ENCODE assay signal across 19 cellular contexts in genomic region chr1:167776151-167776550, GRCh38. TPM values are rescaled to one million over a fixed set of nuclear protein-coding genes. Genes with fewer than 3 reads are reported as not detected.
DNase-seq lines count a peak whose midpoint lies in the region; FAIRE-seq and TF ChIP-seq lines count a peak whose summit lies in the region.
"Had no signal": no experiment of that assay in that cellular context is flagged by ENCODE, and none has a peak within 500 bp of the region (broad histone marks: within the 10 kb centered on the region; RNA-seq: fewer than 3 reads in every experiment).

No MANE protein-coding gene starts in this region.

- H2BK12ac ChIP-seq in trophoblast cell (ENCODE audit: low read length), result no peak overlapping the region

- peak overlapping the region; percentile 14 for H3K18ac ChIP-seq in trophoblast cell (ENCODE audit: low read length)

- no peak overlapping the region for H2AFZ ChIP-seq in endothelial cell of umbilical vein (ENCODE audit: low read depth, low read length)
- H2AFZ ChIP-seq in trophoblast cell (ENCODE audit: insufficient read depth, low read length, poor library complexity), result no peak overlapping the region

- BruUV-seq in endothelial cell of umbilical vein (replicated peaks; lab: Mats Ljungman, UMichigan), result no TSS peak

- no peak for TF ChIP-seq POLR2A in endothelial cell of umbilical vein (IDR thresholded peaks at IDR 0.05; ENCODE audit: low read depth, low read length)

- H2BK120ac ChIP-seq in trophoblast cell (ENCODE audit: insufficient read depth, low read length, poor library complexity), result no peak overlapping the region

- WGBS in trophoblast cell (ENCODE audit: extremely low coverage, insufficient coverage, insufficient read length), result no CpG with 5 or more reads among the region's 1 CpG

- H2AK5ac ChIP-seq in trophoblast cell (ENCODE audit: low read length), result no peak overlapping the region

- H3K4ac ChIP-seq in trophoblast cell (ENCODE audit: low read depth, low read length), result peak overlapping the region; percentile 14

- intact Hi-C loops in endothelial cell of umbilical vein (cut with micrococcal nuclease), result no loop called here

- H3K23ac ChIP-seq in trophoblast cell (ENCODE audit: low read length), result no peak overlapping the region

- H3K9me1 ChIP-seq in endothelial cell of umbilical vein (replicated peaks; ENCODE audit: control insufficient read depth, extremely low read depth, insufficient read depth, low read length), result no peaks in the 10 kb centered on the region

- no peak overlapping the region for H4K12ac ChIP-seq in trophoblast cell (ENCODE audit: low read depth, low read length)

- H3K27me3 ChIP-seq in endothelial cell of umbilical vein (ENCODE audit: control insufficient read depth in 2 of 2, insufficient read depth in 2 of 2, low read length in 2 of 2), result no peaks in the 10 kb centered on the region
- H3K27me3 ChIP-seq in trophoblast cell (ENCODE audit: insufficient read depth, low read length), result no peaks in the 10 kb centered on the region
- H3K27me3 ChIP-seq: heart left ventricle, pancreas had no signal

- H3K4me2 ChIP-seq in endothelial cell of umbilical vein (ENCODE audit: insufficient read depth, low read length) (no peak overlapping the region), trophoblast cell (ENCODE audit: low read length) (no peak overlapping the region)

- peaks cover 20% of the 10 kb centered on the region for H3K4me1 ChIP-seq in endothelial cell of umbilical vein (ENCODE audit: control insufficient read depth, extremely low read depth, insufficient read depth, low read length)
- H3K4me1 ChIP-seq in trophoblast cell (ENCODE audit: control insufficient read depth in 1 of 2, insufficient read depth in 2 of 2, low read length in 2 of 2), result peaks cover 8 to 9% of the 10 kb centered on the region in 2 experiments
- H3K4me1 ChIP-seq: HAP-1, lower lobe of right lung, pancreas had no signal

- H3K4me3 ChIP-seq in endothelial cell of umbilical vein (replicated peaks in 1 of 3; ENCODE audit: insufficient read depth in 1 of 3, low read depth in 1 of 3, low read length in 3 of 3) (no peak overlapping the region), trophoblast cell (ENCODE audit: low read depth, low read length) (no peak overlapping the region)
- H3K4me3 ChIP-seq: HAP-1, heart left ventricle, lower lobe of right lung, pancreas had no signal

- no peak overlapping the region for H4K91ac ChIP-seq in trophoblast cell (ENCODE audit: low read depth, low read length)

- H3K36me3 ChIP-seq in endothelial cell of umbilical vein (ENCODE audit: control insufficient read depth in 2 of 2, extremely low read depth in 1 of 2, insufficient read depth in 2 of 2, low read length in 2 of 2), result no peaks in the 10 kb centered on the region
- peaks cover 19 to 37% of the 10 kb centered on the region in 2 experiments for H3K36me3 ChIP-seq in trophoblast cell (ENCODE audit: control insufficient read depth in 1 of 2, insufficient read depth in 2 of 2, low read length in 2 of 2)

- H3K79me2 ChIP-seq in endothelial cell of umbilical vein (ENCODE audit: control insufficient read depth, insufficient read depth, low read length), result no peaks in the 10 kb centered on the region
- peaks cover 2% of the 10 kb centered on the region for H3K79me2 ChIP-seq in trophoblast cell (ENCODE audit: control insufficient read depth, insufficient read depth, low read length, poor library complexity)

- H4K8ac ChIP-seq in trophoblast cell (ENCODE audit: low read depth, low read length), result no peak overlapping the region

- DNase-seq in GM03348 (ENCODE audit: low spot score), result peak; percentile 62
- peak; percentile 79 for DNase-seq in amniotic epithelial cell (ENCODE audit: low read depth)
- no peak for DNase-seq in endothelial cell of umbilical vein (ENCODE audit: low read depth, low spot score)
- peak in 1 of 2 donors; percentile 18 for DNase-seq in trophoblast cell
- no peak for DNase-seq in SKM-1 treated with dmso at 0.1 percent for 144 hours (lab: John Stamatoyannopoulos, UW; ENCODE audit: unreplicated experiment)
- no peak for DNase-seq in stimulated activated CD4-positive, alpha-beta T cell treated with anti-CD3 and anti-CD28 coated beads, Interleukin-2, amount 100 ng/mL, for 24 hours
- DNase-seq in caudate nucleus (lab: John Stamatoyannopoulos, UW), result no peak
- DNase-seq: aorta; C1 segment of cervical spinal cord; dermis blood vessel endothelial cell; DMS153; heart left ventricle; lower lobe of right lung; pancreas; stimulated activated CD4-positive, alpha-beta T cell treated with anti-CD3 and anti-CD28 coated beads, Interleukin-4, amount 100 ng/mL, for 4 hours; substantia nigra; T1000 had no signal

- H3K9ac ChIP-seq in endothelial cell of umbilical vein (replicated peaks; ENCODE audit: extremely low read depth, insufficient read depth, low read length) (no peak overlapping the region), trophoblast cell (ENCODE audit: low read length) (no peak overlapping the region)

- POLR2A ChIA-PET in endothelial cell of umbilical vein (lab: Charles Lee), result interaction anchor here (0.6 kb wide), 1 partner anchor 21 kb away, joined by 6 read pairs; no protein-coding TSS in a partner anchor

- dilution Hi-C loops in endothelial cell of umbilical vein (cut with MboI; ENCODE audit: extremely low pct_ligation_motif_present, low sequenced_read_pairs), result no loop called here

- H3K27ac ChIP-seq in endothelial cell of umbilical vein (ENCODE audit: insufficient read depth, low read depth, low read length) (no peak overlapping the region), trophoblast cell (ENCODE audit: low read depth, low read length) (no peak overlapping the region), caudate nucleus (ENCODE audit: low read depth, low read length) (no peak overlapping the region)
- H3K27ac ChIP-seq: heart left ventricle, lower lobe of right lung, pancreas had no signal

- no peak overlapping the region for H2BK5ac ChIP-seq in trophoblast cell (ENCODE audit: low read depth, low read length, poor library complexity)

- H4K20me1 ChIP-seq in endothelial cell of umbilical vein (replicated peaks; ENCODE audit: control insufficient read depth, extremely low read depth, insufficient read depth, low read length), result no peaks in the 10 kb centered on the region

- peak; percentile 84 for FAIRE-seq in endothelial cell of umbilical vein (lab: Jason Lieb, UNC)
- FAIRE-seq: HepG2, pancreas had no signal

- no peaks in the 10 kb centered on the region for H3K79me1 ChIP-seq in trophoblast cell (ENCODE audit: low read length)

- CTCF ChIA-PET in endothelial cell of umbilical vein (lab: Charles Lee), result interaction anchor here (1.7 to 3.1 kb wide), 3 partner anchors 10 to 306 kb away, joined by 6 to 10 read pairs (median 8); no protein-coding TSS in a partner anchor

- H3K9me3 ChIP-seq in endothelial cell of umbilical vein (replicated peaks; ENCODE audit: control insufficient read depth, insufficient read depth, low read length) (no peaks in the 10 kb centered on the region), trophoblast cell (ENCODE audit: insufficient read depth, low read depth, low read length) (peaks cover 2% of the 10 kb centered on the region)
- H3K9me3 ChIP-seq: HAP-1, heart left ventricle, lower lobe of right lung, pancreas had no signal

- H3K14ac ChIP-seq in trophoblast cell (ENCODE audit: low read length), result no peak overlapping the region

- no peak for TF ChIP-seq CTCF in endothelial cell of umbilical vein (IDR thresholded peaks at IDR 0.05; ENCODE audit: extremely low read depth in 1 of 2, insufficient read depth in 1 of 2, low read depth in 1 of 2, low read length in 2 of 2)

TF ChIP-seq in endothelial cell of umbilical vein, 7 proteins besides CTCF, POLR2A, EP300 and RAD21:
- no peak for TF ChIP-seq MYC (IDR thresholded peaks at IDR 0.05; ENCODE audit: low read depth, low read length)
- no peak for TF ChIP-seq POLR2AphosphoS5 (IDR thresholded peaks at IDR 0.05; ENCODE audit: insufficient read depth, low read depth, low read length)
- TF ChIP-seq FOS (IDR thresholded peaks at IDR 0.05; ENCODE audit: borderline replicate concordance, insufficient read depth, low read length), result no peak
- no peak for TF ChIP-seq MAX (IDR thresholded peaks at IDR 0.05; ENCODE audit: insufficient read depth, insufficient read length)
- no peak for TF ChIP-seq JUN (IDR thresholded peaks at IDR 0.05; ENCODE audit: borderline replicate concordance, insufficient read depth, insufficient read length, low read depth)
- no peak for TF ChIP-seq GATA2 (IDR thresholded peaks at IDR 0.05; ENCODE audit: insufficient read depth, insufficient read length, low read depth, low read length)
- TF ChIP-seq EZH2 (IDR thresholded peaks at IDR 0.05; ENCODE audit: borderline replicate concordance, low read depth, low read length, severe bottlenecking), result no peak

RNA-seq across cellular contexts. Expression of gene MPZL1, which starts 54.4 kb away (rescaled TPM):
- total RNA-seq in endothelial cell of umbilical vein, result 99.1 and 99.4 TPM in 2 replicates
- 40.0 and 41.7 TPM in 2 replicates for polyA plus RNA-seq in endothelial cell of umbilical vein
- 47.4 and 49.5 TPM in 2 replicates for polyA plus RNA-seq in endothelial cell of umbilical vein (2011; cell fraction: cytosol; rRNA removed)
- polyA plus RNA-seq in endothelial cell of umbilical vein (2011; cell fraction: nucleus; rRNA removed), result 46.1 and 59.5 TPM in 2 replicates
- 73.1 and 94.6 TPM in 2 replicates for polyA plus RNA-seq in endothelial cell of umbilical vein (2012)
- 55.7 and 70.9 TPM in 2 replicates for polyA minus RNA-seq in endothelial cell of umbilical vein
- 76.3 TPM for polyA minus RNA-seq in endothelial cell of umbilical vein (2011; cell fraction: cytosol; rRNA and poly(A)+ RNA removed)
- polyA minus RNA-seq in endothelial cell of umbilical vein (2011; cell fraction: nucleus; rRNA and poly(A)+ RNA removed), result 32.2 and 43.8 TPM in 2 replicates
- polyA plus RNA-seq in trophoblast cell (2013), result 335 and 346 TPM in 2 replicates

Comparison
In these comparisons a context has a peak if more than half of its experiments do, and no peak if none do; other contexts are left out.
1. DNase-seq: peak in GM03348 (single experiment) and amniotic epithelial cell (single experiment); none in endothelial cell of umbilical vein (single experiment), SKM-1 treated with dmso at 0.1 percent for 144 hours (single experiment), stimulated activated CD4-positive, alpha-beta T cell treated with anti-CD3 and anti-CD28 coated beads, Interleukin-2, amount 100 ng/mL, for 24 hours (0 of 2) and caudate nucleus (0 of 61).